Comparison of ENCODE assay signal across 26 cellular contexts in the genomic region with DNA sequence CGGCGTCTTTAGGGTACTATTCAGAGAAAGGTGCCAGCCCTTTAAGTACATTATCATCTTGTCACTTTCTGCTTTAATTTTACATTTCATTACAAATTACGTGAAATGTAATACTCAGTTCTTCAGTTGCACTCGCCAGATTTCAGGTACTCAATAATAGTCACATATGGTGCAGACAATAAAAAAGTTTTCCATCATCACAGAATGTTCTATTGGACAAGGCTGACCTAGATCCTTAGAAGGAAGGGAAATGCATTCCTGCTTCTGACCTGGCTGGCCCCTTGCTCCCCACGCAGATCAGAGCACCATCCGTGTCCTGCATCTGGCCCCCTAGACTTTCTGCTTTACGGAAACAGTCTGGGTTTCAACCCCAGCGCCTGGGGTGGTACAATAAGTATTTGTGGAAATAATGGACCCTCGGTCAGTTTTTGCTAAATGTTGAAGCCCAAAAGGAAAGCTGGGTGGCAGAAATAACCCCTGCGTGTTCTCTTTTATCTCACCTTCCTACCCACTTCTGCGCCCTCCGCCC. TPM values are rescaled to one million over a fixed set of nuclear protein-coding genes. Genes with fewer than 3 reads are reported as not detected.
DNase-seq lines count a peak whose midpoint lies in the region; ATAC-seq, FAIRE-seq and TF ChIP-seq lines count a peak whose summit lies in the region.
"Had no signal": no experiment of that assay in that cellular context is flagged by ENCODE, and none has a peak within 500 bp of the region (broad histone marks: within the 10 kb centered on the region; RNA-seq: fewer than 3 reads in every experiment).

No MANE protein-coding gene starts in this region.

- TF ChIP-seq CTCF in osteocyte (IDR thresholded peaks at IDR 0.05) = no peak
- no peak for TF ChIP-seq CTCF in right atrium auricular region (IDR thresholded peaks at IDR 0.05)

- peaks cover 0 to 3% of the 10 kb centered on the region in 2 donors for H3K4me1 ChIP-seq in right atrium auricular region
- H3K4me1 ChIP-seq: foreskin keratinocyte, parathyroid adenoma had no signal

- H3K36me3 ChIP-seq in right atrium auricular region = no peaks in the 10 kb centered on the region
- H3K36me3 ChIP-seq: ascending aorta; BLaER1 treated with 17β-estradiol and CSF1 and Interleukin-3, amounts not matched to agents 10 nM and 100 nM had no signal

- H3K27me3 ChIP-seq in right atrium auricular region = peaks cover 5 to 11% of the 10 kb centered on the region in 2 donors

- no peak overlapping the region for H3K27ac Mint-ChIP-seq in activated CD4-positive, alpha-beta memory T cell treated with anti-CD3 and anti-CD28 coated beads, Interleukin-2, amount 10 ng/mL, durations not matched to agents 7 days and 5 days
- no peak overlapping the region for H3K27ac Mint-ChIP-seq in activated CD4-positive, alpha-beta memory T cell treated with anti-CD3 and anti-CD28 coated beads for 36 hours
- no peak overlapping the region for H3K27ac Mint-ChIP-seq in effector memory CD8-positive, alpha-beta T cell
- H3K27ac Mint-ChIP-seq in osteocyte (ENCODE audit: unreplicated experiment) = no peak overlapping the region
- H3K27ac Mint-ChIP-seq: activated T-helper 1 cell treated with anti-CD3 and anti-CD28 coated beads, Interleukin-12 subunit alpha, Interleukin-12 subunit beta, Interleukin-2, Interleukin-4 antibody, amounts not matched to agents 30 ng/mL and 10 ng/mL and 1 ng/mL, durations not matched to agents 14 hours and 24 hours and 36 hours had no signal

- H3K27me3 Mint-ChIP-seq in activated CD4-positive, alpha-beta memory T cell treated with anti-CD3 and anti-CD28 coated beads, Interleukin-2, amount 10 ng/mL, durations not matched to agents 7 days and 5 days = peaks cover 76% of the 10 kb centered on the region
- H3K27me3 Mint-ChIP-seq in activated CD4-positive, alpha-beta memory T cell treated with anti-CD3 and anti-CD28 coated beads for 36 hours = peaks cover 56% of the 10 kb centered on the region
- peaks cover 84 to 92% of the 10 kb centered on the region in 2 donors for H3K27me3 Mint-ChIP-seq in effector memory CD8-positive, alpha-beta T cell
- peaks cover 82% of the 10 kb centered on the region for H3K27me3 Mint-ChIP-seq in osteocyte (ENCODE audit: unreplicated experiment)

- H3K36me3 Mint-ChIP-seq in activated CD4-positive, alpha-beta memory T cell treated with anti-CD3 and anti-CD28 coated beads, Interleukin-2, amount 10 ng/mL, durations not matched to agents 7 days and 5 days (ENCODE audit: low read depth) = no peaks in the 10 kb centered on the region
- no peaks in the 10 kb centered on the region for H3K36me3 Mint-ChIP-seq in activated CD4-positive, alpha-beta memory T cell treated with anti-CD3 and anti-CD28 coated beads for 36 hours
- peaks cover 3% of the 10 kb centered on the region for H3K36me3 Mint-ChIP-seq in effector memory CD8-positive, alpha-beta T cell (ENCODE audit: insufficient read depth)
- no peaks in the 10 kb centered on the region for H3K36me3 Mint-ChIP-seq in osteocyte (ENCODE audit: unreplicated experiment)

- FAIRE-seq in GM12891 (lab: Jason Lieb, UNC) = peak; percentile 41
- FAIRE-seq: A204.1, colon had no signal

- no peak for TF ChIP-seq POLR2A in GM12891 (IDR thresholded peaks at IDR 0.05; ENCODE audit: low read depth, low read length)

- peak overlapping the region; percentile 8 for H3K4me3 Mint-ChIP-seq in activated CD4-positive, alpha-beta memory T cell treated with anti-CD3 and anti-CD28 coated beads, Interleukin-2, amount 10 ng/mL, durations not matched to agents 7 days and 5 days
- H3K4me3 Mint-ChIP-seq in activated CD4-positive, alpha-beta memory T cell treated with anti-CD3 and anti-CD28 coated beads for 36 hours = no peak overlapping the region
- H3K4me3 Mint-ChIP-seq in effector memory CD8-positive, alpha-beta T cell = peak overlapping the region; percentile 29 to 33
- peak overlapping the region; percentile 5 for H3K4me3 Mint-ChIP-seq in osteocyte (ENCODE audit: unreplicated experiment)

- H3K27ac ChIP-seq in right atrium auricular region = no peak overlapping the region
- H3K27ac ChIP-seq: ascending aorta; BLaER1 treated with 17β-estradiol and CSF1 and Interleukin-3, amounts not matched to agents 10 nM and 100 nM; foreskin keratinocyte; parathyroid adenoma had no signal

- DNase-seq in activated CD4-positive, alpha-beta memory T cell treated with anti-CD3 and anti-CD28 coated beads, Interleukin-2, amount 10 ng/mL, durations not matched to agents 7 days and 5 days = no peak
- DNase-seq in activated CD4-positive, alpha-beta memory T cell treated with anti-CD3 and anti-CD28 coated beads for 36 hours = no peak
- no peak for DNase-seq in GM12891 (ENCODE audit: insufficient read length, low spot score)
- DNase-seq in effector memory CD8-positive, alpha-beta T cell = no peak
- no peak for DNase-seq in osteocyte (ENCODE audit: extremely low spot score, unreplicated experiment)
- no peak for DNase-seq in NCI-H226
- no peak for DNase-seq in right atrium auricular region (ENCODE audit: low spot score)
- DNase-seq in activated CD8-positive, alpha-beta memory T cell treated with anti-CD3 and anti-CD28 coated beads, Interleukin-2, amount 50 U/mL, for 48 hours = no peak
- DNase-seq: activated CD4-positive, alpha-beta T cell treated with anti-CD3 and anti-CD28 coated beads, Interleukin-2, amount 50 U/mL, for 4 hours; foreskin keratinocyte; Karpas-422; NCI-H1048; NCI-H2029 treated with DMSO at 0.1 percent for 48 hours; NCI-H446 treated with DMSO at 0.1 percent for 48 hours; NK-92 treated with Interleukin-12 subunit alpha and Interleukin-12 subunit beta, amount 100 ng/mL, for 24 hours; stimulated activated CD4-positive, alpha-beta T cell treated with anti-CD3 and anti-CD28 coated beads, Interleukin-2, amount 100 ng/mL, for 48 hours had no signal

- ATAC-seq in effector memory CD8-positive, alpha-beta T cell (replicated peaks) = no peak

- H3K9me3 Mint-ChIP-seq in activated CD4-positive, alpha-beta memory T cell treated with anti-CD3 and anti-CD28 coated beads, Interleukin-2, amount 10 ng/mL, durations not matched to agents 7 days and 5 days = no peaks in the 10 kb centered on the region
- no peaks in the 10 kb centered on the region for H3K9me3 Mint-ChIP-seq in activated CD4-positive, alpha-beta memory T cell treated with anti-CD3 and anti-CD28 coated beads for 36 hours
- H3K9me3 Mint-ChIP-seq in effector memory CD8-positive, alpha-beta T cell = no peaks in the 10 kb centered on the region
- no peaks in the 10 kb centered on the region for H3K9me3 Mint-ChIP-seq in osteocyte (ENCODE audit: unreplicated experiment)
- H3K9me3 Mint-ChIP-seq: activated T-helper 1 cell treated with anti-CD3 and anti-CD28 coated beads, Interleukin-12 subunit alpha, Interleukin-12 subunit beta, Interleukin-2, Interleukin-4 antibody, amounts not matched to agents 30 ng/mL and 10 ng/mL and 1 ng/mL, durations not matched to agents 14 hours and 24 hours and 36 hours had no signal

- H3K4me3 ChIP-seq in right atrium auricular region = no peak overlapping the region
- H3K4me3 ChIP-seq: mucosa of descending colon had no signal

- peaks cover 6% of the 10 kb centered on the region for H3K4me1 Mint-ChIP-seq in activated CD4-positive, alpha-beta memory T cell treated with anti-CD3 and anti-CD28 coated beads, Interleukin-2, amount 10 ng/mL, durations not matched to agents 7 days and 5 days
- H3K4me1 Mint-ChIP-seq in activated CD4-positive, alpha-beta memory T cell treated with anti-CD3 and anti-CD28 coated beads for 36 hours (ENCODE audit: low read depth) = no peaks in the 10 kb centered on the region
- H3K4me1 Mint-ChIP-seq in effector memory CD8-positive, alpha-beta T cell (ENCODE audit: low read depth in 2 of 2) = peaks cover 4 to 7% of the 10 kb centered on the region in 2 donors
- peaks cover 2% of the 10 kb centered on the region for H3K4me1 Mint-ChIP-seq in osteocyte (ENCODE audit: unreplicated experiment)

- intact Hi-C loops in activated CD4-positive, alpha-beta memory T cell treated with anti-CD3 and anti-CD28 coated beads for 36 hours (cut with micrococcal nuclease) = no loop called here

- CTCF ChIA-PET in activated CD4-positive, alpha-beta memory T cell treated with anti-CD3 and anti-CD28 coated beads, Interleukin-2, amount 10 ng/mL, durations not matched to agents 7 days and 5 days (lab: Charles Lee) = no interaction called here
- CTCF ChIA-PET in activated CD4-positive, alpha-beta memory T cell treated with anti-CD3 and anti-CD28 coated beads for 36 hours (lab: Charles Lee) = interaction anchor here (1.2 to 1.6 kb wide), 2 partner anchors 9 to 16 kb away, joined by 3 to 4 read pairs; no protein-coding TSS in a partner anchor

- H3K9me3 ChIP-seq in right atrium auricular region = no peaks in the 10 kb centered on the region
- H3K9me3 ChIP-seq: ascending aorta; BLaER1 treated with 17β-estradiol and CSF1 and Interleukin-3, amounts not matched to agents 10 nM and 100 nM; mucosa of descending colon had no signal

- POLR2A ChIA-PET in activated CD4-positive, alpha-beta memory T cell treated with anti-CD3 and anti-CD28 coated beads, Interleukin-2, amount 10 ng/mL, durations not matched to agents 7 days and 5 days (lab: Charles Lee) = interaction anchor here (1.0 kb wide), 1 partner anchor 12 kb away, joined by 3 read pairs; no protein-coding TSS in a partner anchor
- POLR2A ChIA-PET in activated CD4-positive, alpha-beta memory T cell treated with anti-CD3 and anti-CD28 coated beads for 36 hours (lab: Charles Lee) = no interaction called here

TF ChIP-seq in GM12891, 5 proteins besides CTCF, POLR2A, EP300 and RAD21 (continues in another document):
- TF ChIP-seq SPI1 (IDR thresholded peaks at IDR 0.05; ENCODE audit: low read depth, low read length) (no peak), PAX5 (IDR thresholded peaks at IDR 0.05; ENCODE audit: insufficient read depth, low read length, severe bottlenecking) (no peak)

RNA-seq across cellular contexts. Expression of a gene that starts 0.7 kb away (rescaled TPM):
- total RNA-seq in activated CD4-positive, alpha-beta memory T cell treated with anti-CD3 and anti-CD28 coated beads, Interleukin-2, amount 10 ng/mL, durations not matched to agents 7 days and 5 days = under 1 TPM; 0.35 to 0.98 TPM
- total RNA-seq in activated CD4-positive, alpha-beta memory T cell treated with anti-CD3 and anti-CD28 coated beads for 36 hours = under 1 TPM; 0.34 to 0.55 TPM
- 0.82 TPM for polyA plus RNA-seq in GM12891 (2012; ENCODE audit: low read depth, missing spikeins)
- not detected in 2 replicates for total RNA-seq in osteocyte
- total RNA-seq in right atrium auricular region = under 1 TPM in 1 of 2 donors, not detected in 1; 0.08 TPM
- total RNA-seq: activated T-helper 1 cell treated with anti-CD3 and anti-CD28 coated beads, Interleukin-12 subunit alpha, Interleukin-12 subunit beta, Interleukin-2, Interleukin-4 antibody, amounts not matched to agents 30 ng/mL and 10 ng/mL and 1 ng/mL, durations not matched to agents 14 hours and 24 hours and 36 hours; foreskin keratinocyte had no signal
- polyA plus RNA-seq: foreskin keratinocyte had no signal

RNA-seq across cellular contexts. Expression of a gene that starts 20.0 kb away (rescaled TPM):
- total RNA-seq in activated CD4-positive, alpha-beta memory T cell treated with anti-CD3 and anti-CD28 coated beads, Interleukin-2, amount 10 ng/mL, durations not matched to agents 7 days and 5 days = 10 to 100 TPM; 79.3 to 80.0 TPM
- total RNA-seq in activated CD4-positive, alpha-beta memory T cell treated with anti-CD3 and anti-CD28 coated beads for 36 hours = 100 to 1,000 TPM; 116 TPM
- polyA plus RNA-seq in GM12891 (2012; ENCODE audit: low read depth, missing spikeins) = 62.6 TPM
- total RNA-seq in osteocyte (108 and 112 TPM in 2 replicates), right atrium auricular region (10 to 100 TPM; 53.1 to 75.4 TPM)

RNA-seq across cellular contexts. Expression of a gene that starts 40.7 kb away (rescaled TPM):
- under 1 TPM in 1 of 2 experiments, not detected in 1; 0.35 TPM for total RNA-seq in activated CD4-positive, alpha-beta memory T cell treated with anti-CD3 and anti-CD28 coated beads, Interleukin-2, amount 10 ng/mL, durations not matched to agents 7 days and 5 days
- under 1 TPM; 0.24 to 0.53 TPM for total RNA-seq in activated CD4-positive, alpha-beta memory T cell treated with anti-CD3 and anti-CD28 coated beads for 36 hours
- polyA plus RNA-seq in GM12891 (2012; ENCODE audit: low read depth, missing spikeins) = not detected
- total RNA-seq in osteocyte (not detected in 2 replicates), right atrium auricular region (not detected)
- total RNA-seq: activated T-helper 1 cell treated with anti-CD3 and anti-CD28 coated beads, Interleukin-12 subunit alpha, Interleukin-12 subunit beta, Interleukin-2, Interleukin-4 antibody, amounts not matched to agents 30 ng/mL and 10 ng/mL and 1 ng/mL, durations not matched to agents 14 hours and 24 hours and 36 hours; ascending aorta; foreskin keratinocyte; left colon; mucosa of descending colon; RPMI7951; subcutaneous adipose tissue had no signal
- polyA plus RNA-seq: foreskin keratinocyte had no signal
